14 cellular contexts compared by ENCODE assay signal in the genomic region with DNA sequence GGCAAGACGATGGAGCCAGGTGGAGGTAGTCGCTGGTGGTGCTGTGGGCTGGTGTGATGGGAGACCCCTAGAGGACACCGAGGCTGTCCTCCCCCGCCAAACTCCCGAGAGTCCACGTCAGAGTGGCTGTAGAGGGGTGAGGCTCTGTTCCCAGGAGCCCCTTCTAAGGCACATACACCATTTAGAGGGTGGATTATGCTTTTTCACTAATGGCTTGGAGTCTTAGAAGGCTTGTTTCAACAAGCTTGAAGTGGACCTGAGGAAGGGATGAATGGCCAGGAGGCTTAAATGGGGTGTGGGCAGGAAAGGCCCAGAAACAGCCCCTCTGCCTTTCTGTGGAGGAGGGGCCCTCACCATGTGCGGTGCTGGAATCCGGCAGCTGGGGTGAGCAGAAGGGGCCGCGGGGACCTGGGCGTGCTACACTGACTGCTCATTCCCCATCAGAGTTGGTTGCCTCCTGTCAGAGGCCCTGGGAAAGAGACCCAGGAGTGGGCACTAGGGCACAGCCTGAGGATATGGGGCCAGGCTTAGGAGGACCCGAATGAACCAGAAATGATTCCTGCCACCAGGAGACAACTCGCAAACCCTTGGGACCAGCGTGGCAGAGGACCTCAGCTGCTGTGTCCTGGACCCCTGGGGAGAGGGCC.
"Had no signal": no experiment of that assay in that cellular context is flagged by ENCODE, and none has a peak within 500 bp of the region (broad histone marks: within the 10 kb centered on the region; RNA-seq: fewer than 3 reads in every experiment).

No MANE protein-coding gene starts in this region.

- H3K36me3 Mint-ChIP-seq: activated CD8-positive, alpha-beta memory T cell treated with anti-CD3 and anti-CD28 coated beads, Interleukin-2, amount 10 ng/mL, durations not matched to agents 7 days and 5 days; activated naive CD8-positive, alpha-beta T cell; mesothelial cell of epicardium had no signal

- H3K9me3 Mint-ChIP-seq: activated T-cell treated with anti-CD3 and anti-CD28 coated beads, Interleukin-2, amount 50 U/mL, for 24 hours; mesothelial cell of epicardium had no signal

- H3K4me3 Mint-ChIP-seq: activated CD8-positive, alpha-beta memory T cell treated with anti-CD3 and anti-CD28 coated beads, Interleukin-2, amount 10 ng/mL, durations not matched to agents 7 days and 5 days; activated naive CD8-positive, alpha-beta T cell; activated T-cell treated with anti-CD3 and anti-CD28 coated beads, Interleukin-2, amount 50 U/mL, for 24 hours; mesothelial cell of epicardium had no signal

- H3K36me3 ChIP-seq: neutrophil had no signal

- H3K4me3 ChIP-seq: heart left ventricle, right atrium auricular region, skin epidermis had no signal

- H3K27me3 ChIP-seq: heart left ventricle, neutrophil, right atrium auricular region had no signal

- DNase-seq: activated CD4-positive, alpha-beta T cell treated with anti-CD3 and anti-CD28 coated beads, Interleukin-2, amount 50 U/mL, for 4 hours; activated CD4-positive, CD25-positive, alpha-beta regulatory T cell treated with anti-CD3 and anti-CD28 coated beads, Interleukin-2, amount 50 U/mL, for 72 hours; activated CD8-positive, alpha-beta memory T cell treated with anti-CD3 and anti-CD28 coated beads, Interleukin-2, amount 10 ng/mL, durations not matched to agents 7 days and 5 days; activated effector memory CD4-positive, alpha-beta T cell treated with anti-CD3 and anti-CD28 coated beads, Interleukin-2, amount 50 U/mL, for 16 hours; activated T-cell treated with anti-CD3 and anti-CD28 coated beads, Interleukin-2, amount 50 U/mL, for 24 hours; kidney; left ventricle myocardium superior had no signal

- H3K9me3 ChIP-seq: heart left ventricle, neutrophil, right atrium auricular region had no signal

- ATAC-seq: activated CD8-positive, alpha-beta memory T cell treated with anti-CD3 and anti-CD28 coated beads, Interleukin-2, amount 10 ng/mL, durations not matched to agents 7 days and 5 days; heart left ventricle; left ventricle myocardium superior had no signal

- H3K4me1 Mint-ChIP-seq: activated CD8-positive, alpha-beta memory T cell treated with anti-CD3 and anti-CD28 coated beads, Interleukin-2, amount 10 ng/mL, durations not matched to agents 7 days and 5 days had no signal

- H3K27ac ChIP-seq: foreskin keratinocyte, neutrophil had no signal

- H3K27me3 Mint-ChIP-seq: activated naive CD8-positive, alpha-beta T cell; activated T-cell treated with anti-CD3 and anti-CD28 coated beads, Interleukin-2, amount 50 U/mL, for 24 hours had no signal

- H3K27ac Mint-ChIP-seq: activated CD8-positive, alpha-beta memory T cell treated with anti-CD3 and anti-CD28 coated beads, Interleukin-2, amount 10 ng/mL, durations not matched to agents 7 days and 5 days; activated T-cell treated with anti-CD3 and anti-CD28 coated beads, Interleukin-2, amount 50 U/mL, for 24 hours; mesothelial cell of epicardium had no signal
